Comparison of ENCODE assay signal across 23 cellular contexts in genomic region chr11:78808903-78809302, GRCh38.
DNase-seq lines count a peak whose midpoint lies in the region; ATAC-seq, FAIRE-seq and TF ChIP-seq lines count a peak whose summit lies in the region.
"Had no signal": no experiment of that assay in that cellular context is flagged by ENCODE, and none has a peak within 500 bp of the region (broad histone marks: within the 10 kb centered on the region; RNA-seq: fewer than 3 reads in every experiment).

No MANE protein-coding gene starts in this region.

- H3K27me3 ChIP-seq in bronchial epithelial cell (ENCODE audit: control insufficient read depth, insufficient read depth, low read length) (no peaks in the 10 kb centered on the region), mucosa of rectum (ENCODE audit: control insufficient read depth in 2 of 2, insufficient read depth in 2 of 2, low read length in 2 of 2) (no peaks in the 10 kb centered on the region), upper lobe of left lung (no peaks in the 10 kb centered on the region)
- H3K27me3 ChIP-seq: BLaER1, tibial nerve had no signal

- peaks cover 43% of the 10 kb centered on the region for H3K4me1 Mint-ChIP-seq in type B pancreatic cell (ENCODE audit: unreplicated experiment)
- H3K4me1 Mint-ChIP-seq: activated naive CD8-positive, alpha-beta T cell treated with anti-CD3 and anti-CD28 coated beads, Interleukin-2, amount 10 ng/mL, durations not matched to agents 7 days and 5 days had no signal

- H3K36me3 Mint-ChIP-seq in type B pancreatic cell: peaks cover 21% of the 10 kb centered on the region
- H3K36me3 Mint-ChIP-seq: activated naive CD8-positive, alpha-beta T cell treated with anti-CD3 and anti-CD28 coated beads, Interleukin-2, amount 10 ng/mL, durations not matched to agents 7 days and 5 days had no signal

- no peak for ATAC-seq in upper lobe of left lung (ENCODE audit: low FRiP score in 2 of 2)
- ATAC-seq: esophagus mucosa; GM12878; stimulated activated naive CD8-positive, alpha-beta T cell treated with anti-CD3 and anti-CD28 coated beads, Interleukin-15, Interleukin-2, amounts not matched to agents 100 U/mL and 50 U/mL, for 24 hours had no signal

- TF ChIP-seq CTCF in bronchial epithelial cell (IDR thresholded peaks at IDR 0.05; ENCODE audit: insufficient read depth, low read length, severe bottlenecking): no peak
- TF ChIP-seq CTCF in type B pancreatic cell (conservative IDR thresholded peaks at IDR 0.05): no peak
- TF ChIP-seq CTCF in upper lobe of left lung (IDR thresholded peaks at IDR 0.05): no peak

- H3K36me3 ChIP-seq in bronchial epithelial cell (ENCODE audit: control insufficient read depth, insufficient read depth, low read length) (no peaks in the 10 kb centered on the region), mucosa of rectum (ENCODE audit: control insufficient read depth in 2 of 2, insufficient read depth in 2 of 2, low read length in 2 of 2) (no peaks in the 10 kb centered on the region), upper lobe of left lung (no peaks in the 10 kb centered on the region)
- H3K36me3 ChIP-seq: tibial nerve had no signal

- no peaks in the 10 kb centered on the region for H3K27me3 Mint-ChIP-seq in type B pancreatic cell

- DNase-seq in NCI-H524 (lab: John Stamatoyannopoulos, UW) (peak; percentile 6 to 42), NCI-H524 treated with DMSO at 0.1 percent for 48 hours (lab: John Stamatoyannopoulos, UW) (no peak), bronchial epithelial cell (ENCODE audit: low read depth) (no peak), type B pancreatic cell (ENCODE audit: extremely low spot score, unreplicated experiment) (no peak), SIG-M5 (lab: John Stamatoyannopoulos, UW) (no peak), UCSD-AML1 (lab: John Stamatoyannopoulos, UW; ENCODE audit: unreplicated experiment) (no peak), upper lobe of left lung (no peak)
- DNase-seq: activated CD4-positive, CD25-positive, alpha-beta regulatory T cell treated with anti-CD3 and anti-CD28 coated beads, Interleukin-2, amount 50 U/mL, for 72 hours; activated naive CD8-positive, alpha-beta T cell treated with anti-CD3 and anti-CD28 coated beads, Interleukin-2, amount 10 ng/mL, durations not matched to agents 7 days and 5 days; effector CD4-positive, alpha-beta T cell; NCI-H1417 treated with DMSO at 0.1 percent for 48 hours; NCI-H774; stimulated activated CD4-positive, alpha-beta T cell treated with anti-CD3 and anti-CD28 coated beads, Interleukin-2, amount 100 ng/mL, for 24 hours; stimulated activated naive CD8-positive, alpha-beta T cell treated with anti-CD3 and anti-CD28 coated beads, Interleukin-15, Interleukin-2, amounts not matched to agents 100 U/mL and 50 U/mL, for 24 hours had no signal

- H3K9me3 ChIP-seq in mucosa of rectum (ENCODE audit: control insufficient read depth in 2 of 2, low read length in 2 of 2) (no peaks in the 10 kb centered on the region), upper lobe of left lung (no peaks in the 10 kb centered on the region)
- H3K9me3 ChIP-seq: BLaER1, tibial nerve had no signal

- H3K4me1 ChIP-seq in mucosa of rectum (ENCODE audit: control insufficient read depth in 2 of 2, insufficient read depth in 2 of 2, low read length in 2 of 2) (peaks cover 0 to 36% of the 10 kb centered on the region in 2 donors), upper lobe of left lung (peaks cover 8 to 18% (median 10%) of the 10 kb centered on the region in 4 donors)
- H3K4me1 ChIP-seq: BLaER1, tibial nerve had no signal

- H3K4me3 ChIP-seq in bronchial epithelial cell (ENCODE audit: low read depth, low read length) (no peak overlapping the region), mucosa of rectum (ENCODE audit: low read length in 2 of 2) (no peak overlapping the region), upper lobe of left lung (no peak overlapping the region)
- H3K4me3 ChIP-seq: BLaER1, GM12878, PC-9, tibial nerve had no signal

- 52 to 77% methylated on average over 4 of the region's 4 CpGs for WGBS in upper lobe of left lung, 2 donors

- H3K27ac Mint-ChIP-seq in type B pancreatic cell: peak overlapping the region; percentile 78
- H3K27ac Mint-ChIP-seq: activated naive CD8-positive, alpha-beta T cell treated with anti-CD3 and anti-CD28 coated beads, Interleukin-2, amount 10 ng/mL, durations not matched to agents 7 days and 5 days; T-helper 2 cell treated with Interferon-gamma antibody and Interleukin-4, amounts not matched to agents 5 μg/mL and 100 μg/mL, for 36 hours had no signal

- peak overlapping the region; percentile 49 to 76 for H3K27ac ChIP-seq in mucosa of rectum (ENCODE audit: low read depth in 2 of 2, low read length in 2 of 2)
- peak overlapping the region in 2 of 4 donors; percentile 0 to 46 for H3K27ac ChIP-seq in upper lobe of left lung
- H3K27ac ChIP-seq: 22Rv1, BLaER1, PC-9, tibial nerve had no signal

- peak overlapping the region; percentile 31 for H3K4me3 Mint-ChIP-seq in type B pancreatic cell
- H3K4me3 Mint-ChIP-seq: activated naive CD8-positive, alpha-beta T cell treated with anti-CD3 and anti-CD28 coated beads, Interleukin-2, amount 10 ng/mL, durations not matched to agents 7 days and 5 days; T-helper 2 cell treated with Interferon-gamma antibody and Interleukin-4, amounts not matched to agents 5 μg/mL and 100 μg/mL, for 36 hours had no signal

- H3K9me3 Mint-ChIP-seq in type B pancreatic cell: no peaks in the 10 kb centered on the region
- H3K9me3 Mint-ChIP-seq: activated naive CD8-positive, alpha-beta T cell treated with anti-CD3 and anti-CD28 coated beads, Interleukin-2, amount 10 ng/mL, durations not matched to agents 7 days and 5 days; T-helper 2 cell treated with Interferon-gamma antibody and Interleukin-4, amounts not matched to agents 5 μg/mL and 100 μg/mL, for 36 hours had no signal

- TF ChIP-seq POLR2A in upper lobe of left lung (IDR thresholded peaks at IDR 0.05): no peak

- no peak for TF ChIP-seq EP300 in upper lobe of left lung (IDR thresholded peaks at IDR 0.05)

- FAIRE-seq in bronchial epithelial cell (lab: Jason Lieb, UNC): peak; percentile 64
- FAIRE-seq: GM12878, H1 had no signal

- no peak overlapping the region for H3K9ac ChIP-seq in mucosa of rectum (ENCODE audit: low read depth in 1 of 2, low read length in 2 of 2)
- H3K9ac ChIP-seq: BLaER1 had no signal

Comparison
In these comparisons a context has a peak if more than half of its experiments do, and no peak if none do; other contexts are left out.
1. DNase-seq: peak in NCI-H524 (2 of 2); none in NCI-H524 treated with DMSO at 0.1 percent for 48 hours (single experiment), bronchial epithelial cell (single experiment), type B pancreatic cell (single experiment), SIG-M5 (single experiment), UCSD-AML1 (single experiment) and upper lobe of left lung (0 of 2).